29 cellular contexts compared by ENCODE assay signal in the genomic region with DNA sequence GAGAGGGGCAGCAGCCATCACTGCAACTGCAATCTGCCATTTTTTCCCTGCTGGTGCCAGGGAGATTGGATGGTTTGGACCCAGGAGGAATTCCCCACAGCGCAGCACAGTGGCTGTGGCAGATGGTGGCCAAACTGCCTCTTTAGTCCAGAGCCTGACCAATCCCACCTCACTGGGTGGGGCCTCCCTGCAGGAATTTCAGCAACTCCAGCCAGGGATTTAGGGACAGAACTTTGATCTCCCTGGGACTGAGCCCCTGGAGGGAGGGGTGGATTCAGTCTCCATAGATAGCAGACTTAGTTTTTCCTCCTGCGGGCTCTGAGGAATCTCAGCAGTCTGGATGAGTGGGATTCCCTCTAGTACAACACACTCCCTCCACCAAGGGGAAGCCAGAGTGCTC.
"Had no signal": no experiment of that assay in that cellular context is flagged by ENCODE, and none has a peak within 500 bp of the region (broad histone marks: within the 10 kb centered on the region; RNA-seq: fewer than 3 reads in every experiment).

No MANE protein-coding gene starts in this region.

- H3K4me1 ChIP-seq: parathyroid adenoma, psoas muscle, right lobe of liver, sigmoid colon, stomach, thyroid gland, tibial nerve, upper lobe of left lung, vagina had no signal

- H3K9ac ChIP-seq: parathyroid adenoma had no signal

- ATAC-seq: naive thymus-derived CD8-positive, alpha-beta T cell; natural killer cell treated with Interleukin-12 subunit alpha and Interleukin-12 subunit beta and Interleukin-15 and Interleukin-18, amount 100 ng/mL, for 72 hours; psoas muscle; right cardiac atrium; right lobe of liver; stimulated activated effector memory CD8-positive, alpha-beta T cell treated with anti-CD3 and anti-CD28 coated beads, Interleukin-12 subunit alpha, Interleukin-12 subunit beta, amount 100 ng/mL, for 72 hours; stimulated activated naive B cell treated with anti-CD40 and anti-IgM and Interleukin-4, amounts not matched to agents 10 μg/mL and 1 μg/mL and 100 μg/mL, for 72 hours had no signal

- H3K27me3 ChIP-seq: ovary, right lobe of liver, sigmoid colon, stomach, thyroid gland, tibial nerve, upper lobe of left lung, vagina had no signal

- H3K36me3 ChIP-seq: ovary, right lobe of liver, sigmoid colon, stomach, thoracic aorta, thyroid gland, tibial nerve, upper lobe of left lung, vagina had no signal

- H3K4me3 Mint-ChIP-seq: naive thymus-derived CD8-positive, alpha-beta T cell; natural killer cell treated with Interleukin-12 subunit alpha and Interleukin-12 subunit beta and Interleukin-15 and Interleukin-18, amount 100 ng/mL, for 72 hours; nephron progenitor cell; neural crest cell; stimulated activated effector memory CD8-positive, alpha-beta T cell treated with anti-CD3 and anti-CD28 coated beads, Interleukin-12 subunit alpha, Interleukin-12 subunit beta, amount 100 ng/mL, for 72 hours; stimulated activated naive B cell treated with anti-CD40 and anti-IgM and Interleukin-4, amounts not matched to agents 10 μg/mL and 1 μg/mL and 100 μg/mL, for 72 hours; stimulated activated naive CD8-positive, alpha-beta T cell treated with anti-CD3 and anti-CD28 coated beads, Interleukin-15, Interleukin-2, amounts not matched to agents 100 ng/mL and 50 ng/mL, for 24 hours had no signal

- H3K27ac ChIP-seq: ovary, parathyroid adenoma, psoas muscle, right lobe of liver, sigmoid colon, skin epidermis, stomach, thoracic aorta, thyroid gland, tibial nerve, upper lobe of left lung, vagina had no signal

- H3K79me2 ChIP-seq: parathyroid adenoma had no signal

- H3K27ac Mint-ChIP-seq: naive thymus-derived CD8-positive, alpha-beta T cell; natural killer cell treated with Interleukin-12 subunit alpha and Interleukin-12 subunit beta and Interleukin-15 and Interleukin-18, amount 100 ng/mL, for 72 hours; nephron progenitor cell; progenitor cell of endocrine pancreas; stimulated activated effector memory CD8-positive, alpha-beta T cell treated with anti-CD3 and anti-CD28 coated beads, Interleukin-12 subunit alpha, Interleukin-12 subunit beta, amount 100 ng/mL, for 72 hours; stimulated activated naive B cell treated with anti-CD40 and anti-IgM and Interleukin-4, amounts not matched to agents 10 μg/mL and 1 μg/mL and 100 μg/mL, for 72 hours; stimulated activated naive CD8-positive, alpha-beta T cell treated with anti-CD3 and anti-CD28 coated beads, Interleukin-15, Interleukin-2, amounts not matched to agents 100 ng/mL and 50 ng/mL, for 24 hours had no signal

- H2AFZ ChIP-seq: parathyroid adenoma had no signal

- H3K9me3 ChIP-seq: ovary, psoas muscle, right lobe of liver, sigmoid colon, thoracic aorta, thyroid gland, upper lobe of left lung, vagina had no signal

- DNase-seq: naive thymus-derived CD8-positive, alpha-beta T cell; nephron progenitor cell; occipital lobe; ovary; posterior cingulate gyrus; psoas muscle; right lobe of liver; sigmoid colon; stimulated activated CD4-positive, alpha-beta T cell treated with anti-CD3 and anti-CD28 coated beads, Interleukin-15, amount 100 ng/mL, for 24 hours; stimulated activated CD4-positive, alpha-beta T cell treated with anti-CD3 and anti-CD28 coated beads, Interleukin-2, amount 100 ng/mL, for 24 hours; stimulated activated CD4-positive, alpha-beta T cell treated with anti-CD3 and anti-CD28 coated beads, Interleukin-2, amount 100 ng/mL, for 48 hours; stimulated activated CD4-positive, alpha-beta T cell treated with anti-CD3 and anti-CD28 coated beads, Interleukin-4, amount 100 ng/mL, for 24 hours; stimulated activated naive B cell treated with anti-CD40 and anti-IgM and Interleukin-4, amounts not matched to agents 10 μg/mL and 1 μg/mL and 100 μg/mL, for 72 hours; stimulated activated naive CD4-positive, alpha-beta T cell treated with Interleukin-2 at 50 U/mL for 16 hours; stomach; thyroid gland; trophoblast cell; upper lobe of left lung had no signal

- H3K4me1 Mint-ChIP-seq: naive thymus-derived CD8-positive, alpha-beta T cell; neural crest cell; stimulated activated effector memory CD8-positive, alpha-beta T cell treated with anti-CD3 and anti-CD28 coated beads, Interleukin-12 subunit alpha, Interleukin-12 subunit beta, amount 100 ng/mL, for 72 hours; stimulated activated naive B cell treated with anti-CD40 and anti-IgM and Interleukin-4, amounts not matched to agents 10 μg/mL and 1 μg/mL and 100 μg/mL, for 72 hours had no signal

- H3K36me3 Mint-ChIP-seq: naive thymus-derived CD8-positive, alpha-beta T cell; stimulated activated effector memory CD8-positive, alpha-beta T cell treated with anti-CD3 and anti-CD28 coated beads, Interleukin-12 subunit alpha, Interleukin-12 subunit beta, amount 100 ng/mL, for 72 hours; stimulated activated naive B cell treated with anti-CD40 and anti-IgM and Interleukin-4, amounts not matched to agents 10 μg/mL and 1 μg/mL and 100 μg/mL, for 72 hours had no signal

- H3K4me3 ChIP-seq: ovary, psoas muscle, right lobe of liver, sigmoid colon, skin epidermis, stomach, thoracic aorta, thyroid gland, tibial nerve, upper lobe of left lung, vagina had no signal
